ENCODE assay signal across 14 cellular contexts in genomic region chr21:36126621-36127110, GRCh38.
"Had no signal": no experiment of that assay in that cellular context is flagged by ENCODE, and none has a peak within 500 bp of the region (broad histone marks: within the 10 kb centered on the region; RNA-seq: fewer than 3 reads in every experiment).

No MANE protein-coding gene starts in this region.

- H3K9me3 ChIP-seq: thoracic aorta had no signal

- DNase-seq: activated CD4-positive, alpha-beta T cell treated with anti-CD3 and anti-CD28 coated beads, Interleukin-2, amount 50 U/mL, for 4 hours; activated CD4-positive, CD25-positive, alpha-beta regulatory T cell treated with anti-CD3 and anti-CD28 coated beads, Interleukin-2, amount 50 U/mL, for 72 hours; activated naive CD4-positive, alpha-beta T cell treated with anti-CD3 and anti-CD28 coated beads for 36 hours; effector memory CD8-positive, alpha-beta T cell; erythroblast; left cardiac atrium; nucleus accumbens; right cardiac atrium; stimulated activated CD4-positive, alpha-beta T cell treated with anti-CD3 and anti-CD28 coated beads, Interleukin-1b, Interleukin-23, amount 100 ng/mL, for 48 hours; stimulated activated naive CD8-positive, alpha-beta T cell treated with anti-CD3 and anti-CD28 coated beads, Interleukin-15, Interleukin-2, amounts not matched to agents 100 U/mL and 50 U/mL, for 24 hours had no signal

- H3K27ac ChIP-seq: thoracic aorta had no signal

- H3K4me3 Mint-ChIP-seq: activated naive CD4-positive, alpha-beta T cell treated with anti-CD3 and anti-CD28 coated beads for 36 hours; central memory CD8-positive, alpha-beta T cell; effector memory CD8-positive, alpha-beta T cell; natural killer cell treated with Interleukin-12 subunit alpha and Interleukin-12 subunit beta and Interleukin-15 and Interleukin-18, amount 100 ng/mL, for 72 hours; T-helper 2 cell treated with Interferon-gamma antibody and Interleukin-4, amounts not matched to agents 5 μg/mL and 100 μg/mL, for 36 hours had no signal

- H3K4me3 ChIP-seq: thoracic aorta had no signal

- H3K36me3 Mint-ChIP-seq: natural killer cell treated with Interleukin-12 subunit alpha and Interleukin-12 subunit beta and Interleukin-15 and Interleukin-18, amount 100 ng/mL, for 72 hours had no signal

- H3K27ac Mint-ChIP-seq: activated naive CD4-positive, alpha-beta T cell treated with anti-CD3 and anti-CD28 coated beads for 36 hours; effector memory CD8-positive, alpha-beta T cell had no signal

- H3K27me3 Mint-ChIP-seq: central memory CD8-positive, alpha-beta T cell; effector memory CD8-positive, alpha-beta T cell; natural killer cell treated with Interleukin-12 subunit alpha and Interleukin-12 subunit beta and Interleukin-15 and Interleukin-18, amount 100 ng/mL, for 72 hours had no signal

- ATAC-seq: effector memory CD8-positive, alpha-beta T cell; left cardiac atrium; natural killer cell treated with Interleukin-12 subunit alpha and Interleukin-12 subunit beta and Interleukin-15 and Interleukin-18, amount 100 ng/mL, for 72 hours; right cardiac atrium; stimulated activated naive CD8-positive, alpha-beta T cell treated with anti-CD3 and anti-CD28 coated beads, Interleukin-15, Interleukin-2, amounts not matched to agents 100 U/mL and 50 U/mL, for 24 hours had no signal

- H3K36me3 ChIP-seq: thoracic aorta had no signal
